8 cellular contexts compared by ENCODE assay signal in the genomic region with DNA sequence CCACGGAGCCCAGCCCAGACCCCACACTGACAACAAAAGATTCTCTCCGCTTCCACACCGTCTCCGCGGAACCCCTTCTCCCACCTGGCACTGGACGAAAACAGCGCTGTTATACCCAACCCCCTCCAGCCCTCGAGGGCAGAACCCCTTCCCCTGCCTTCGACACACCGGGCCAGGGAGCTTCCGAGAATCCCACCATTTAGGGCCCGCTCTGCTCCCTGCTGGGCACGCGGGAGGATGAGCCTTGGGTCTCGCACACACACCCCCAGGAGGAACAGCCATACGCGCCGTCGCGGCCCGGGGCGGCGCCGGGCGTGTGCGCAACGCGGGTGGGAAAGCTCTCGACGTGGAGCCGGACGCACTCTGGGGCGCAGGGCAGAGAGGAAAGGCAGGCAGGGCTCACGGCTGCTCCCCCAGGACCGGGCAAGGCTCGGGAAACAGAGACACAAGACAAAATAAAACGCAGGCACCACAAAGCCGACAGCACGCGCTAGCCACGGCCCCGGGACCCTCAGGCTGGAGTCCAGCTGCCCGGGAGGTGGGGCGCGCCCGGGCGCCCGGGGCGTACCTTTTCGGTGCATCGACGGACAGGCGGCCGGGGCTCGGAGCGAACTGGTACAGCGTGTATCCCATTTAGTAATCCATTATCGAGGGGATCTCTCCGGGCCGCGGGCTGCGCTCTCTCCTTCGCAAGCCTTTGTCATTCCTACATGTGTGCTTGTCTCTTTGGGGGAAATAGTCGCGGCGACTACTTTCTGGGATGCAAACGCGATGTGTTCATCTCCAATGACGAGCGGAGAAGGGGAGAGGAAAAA. TPM values are rescaled to one million over a fixed set of nuclear protein-coding genes. Genes with fewer than 3 reads are reported as not detected.
DNase-seq lines count a peak whose midpoint lies in the region; ATAC-seq, FAIRE-seq and TF ChIP-seq lines count a peak whose summit lies in the region.

No MANE protein-coding gene starts in this region.

- H3K9me3 ChIP-seq in kidney (ENCODE audit: control insufficient read depth in 1 of 2, low read length in 2 of 2): no peaks in the 10 kb centered on the region

- H3K27ac Mint-ChIP-seq in Calu3 (ENCODE audit: unreplicated experiment) (peak overlapping the region; percentile 81), MCF 10A (ENCODE audit: low read depth, unreplicated experiment) (no peak overlapping the region)

- DNase-seq in Calu3: peak; percentile 49
- DNase-seq in LNCaP clone FGC (ENCODE audit: low read depth): no peak
- DNase-seq in MCF 10A (ENCODE audit: unreplicated experiment): peak; percentile 32
- peak; percentile 79 for DNase-seq in kidney
- DNase-seq in stimulated activated CD8-positive, alpha-beta memory T cell treated with anti-CD3 and anti-CD28 coated beads, Interleukin-4, amount 100 ng/mL, for 48 hours: peak; percentile 27
- no peak for DNase-seq in NCI-H1092 (lab: John Stamatoyannopoulos, UW)
- no peak for DNase-seq in HPDE6-E6E7 (ENCODE audit: extremely low spot score)

- no peak for ATAC-seq in GM18909 (IDR thresholded peaks at IDR 0.05; ENCODE audit: poor library complexity, unreplicated experiment)

- peak overlapping the region; percentile 96 for H3K4me3 Mint-ChIP-seq in Calu3 (ENCODE audit: low read depth, unreplicated experiment)
- peak overlapping the region; percentile 93 for H3K4me3 Mint-ChIP-seq in MCF 10A (ENCODE audit: unreplicated experiment)

- TF ChIP-seq CTCF in Calu3 (IDR thresholded peaks at IDR 0.05; ENCODE audit: unreplicated experiment) (no peak), LNCaP clone FGC (IDR thresholded peaks at IDR 0.05; ENCODE audit: control insufficient read depth, extremely low read depth, insufficient read depth) (no peak), MCF 10A (IDR thresholded peaks at IDR 0.05; ENCODE audit: unreplicated experiment) (no peak), kidney (IDR thresholded peaks at IDR 0.05; ENCODE audit: borderline replicate concordance, extremely low read depth, insufficient read depth) (no peak)

- no peaks in the 10 kb centered on the region for H3K36me3 ChIP-seq in kidney (ENCODE audit: control insufficient read depth in 1 of 2, insufficient read depth in 2 of 2, low read length in 2 of 2)

- CTCF ChIA-PET in Calu3 (lab: Charles Lee) (no interaction called here), MCF 10A (lab: Yijun Ruan, JAX) (interaction anchor here (0.6 to 0.7 kb wide), 3 partner anchors 20 to 1284 kb away, joined by 3 to 4 read pairs (median 3); no protein-coding TSS in a partner anchor)

- H3K4me1 ChIP-seq in kidney (ENCODE audit: control insufficient read depth in 1 of 2, insufficient read depth in 1 of 2, low read depth in 1 of 2, low read length in 2 of 2): peaks cover 10 to 11% of the 10 kb centered on the region in 2 donors

- peak overlapping the region; percentile 66 to 72 for H3K27ac ChIP-seq in kidney (ENCODE audit: low read depth in 2 of 2, low read length in 2 of 2)

- intact Hi-C loops in Calu3 (cut with micrococcal nuclease; ENCODE audit: unreplicated experiment): loop anchor here (2.0 to 10.0 kb wide), 3 partner anchors 122 to 501 kb away; no protein-coding TSS in a partner anchor
- intact Hi-C loops in MCF 10A (cut with micrococcal nuclease): loop anchor here (10.0 kb wide), 1 partner anchor 501 kb away; no protein-coding TSS in a partner anchor
- intact Hi-C loops in kidney (cut with DNase I): no loop called here

- POLR2A ChIA-PET in MCF 10A (lab: Yijun Ruan, JAX): no interaction called here

- no peak for FAIRE-seq in kidney (lab: Jason Lieb, UNC)

- peak overlapping the region; percentile 49 to 67 for H3K9ac ChIP-seq in kidney (ENCODE audit: low read length in 2 of 2)

- peaks cover 25% of the 10 kb centered on the region for H3K4me1 Mint-ChIP-seq in Calu3 (ENCODE audit: low read depth, unreplicated experiment)
- peaks cover 8% of the 10 kb centered on the region for H3K4me1 Mint-ChIP-seq in MCF 10A (ENCODE audit: insufficient read depth, unreplicated experiment)

- no peaks in the 10 kb centered on the region for H3K9me3 Mint-ChIP-seq in Calu3 (ENCODE audit: low read depth, unreplicated experiment)
- H3K9me3 Mint-ChIP-seq in MCF 10A (ENCODE audit: unreplicated experiment): no peaks in the 10 kb centered on the region

- no peaks in the 10 kb centered on the region for H3K27me3 Mint-ChIP-seq in Calu3 (ENCODE audit: unreplicated experiment)
- H3K27me3 Mint-ChIP-seq in MCF 10A (ENCODE audit: insufficient read depth, unreplicated experiment): no peaks in the 10 kb centered on the region

- peaks cover 54% of the 10 kb centered on the region for H3K36me3 Mint-ChIP-seq in Calu3 (ENCODE audit: insufficient read depth, unreplicated experiment)
- H3K36me3 Mint-ChIP-seq in MCF 10A (ENCODE audit: insufficient read depth, unreplicated experiment): peaks cover 7% of the 10 kb centered on the region

- peak overlapping the region; percentile 72 for H3K4me3 ChIP-seq in LNCaP clone FGC (ENCODE audit: low read depth, low read length)
- H3K4me3 ChIP-seq in kidney (ENCODE audit: low read length in 2 of 2): peak overlapping the region; percentile 74 to 84

- no TSS peak for BruUV-seq in Calu3 (replicated peaks; lab: Mats Ljungman, UMichigan)
- BruUV-seq in MCF 10A (replicated peaks; lab: Mats Ljungman, UMichigan): no TSS peak

RNA-seq across cellular contexts. Expression of a gene that starts 0.8 kb away (rescaled TPM):
- 53.3 and 54.7 TPM in 2 replicates for total RNA-seq in Calu3 (2022)
- 1.5 and 2.1 TPM in 2 replicates for total RNA-seq in MCF 10A (2022)
- total RNA-seq in kidney: 51.6 TPM
- 4.0 TPM for polyA plus RNA-seq in kidney (ENCODE audit: insufficient read depth, low read depth, low replicate concordance)

Comparison
In these comparisons a context has a peak if more than half of its experiments do, and no peak if none do; other contexts are left out.
1. DNase-seq: peak in Calu3 (single experiment), MCF 10A (single experiment), kidney (single experiment) and stimulated activated CD8-positive, alpha-beta memory T cell treated with anti-CD3 and anti-CD28 coated beads, Interleukin-4, amount 100 ng/mL, for 48 hours (single experiment); none in LNCaP clone FGC (single experiment), NCI-H1092 (single experiment) and HPDE6-E6E7 (single experiment).
2. RNA of a gene that starts 0.8 kb away (total RNA-seq): 53.3 to 54.7 TPM in Calu3 and 51.6 TPM in kidney (single experiment); 1.5 to 2.1 TPM in MCF 10A; every median in the first group is over 10 times any median in the second.